ENCODE assay signal across 8 cellular contexts in genomic region chr20:17938889-17939619, GRCh38. TPM values are rescaled to one million over a fixed set of nuclear protein-coding genes. Genes with fewer than 3 reads are reported as not detected.
DNase-seq lines count a peak whose midpoint lies in the region; ATAC-seq and TF ChIP-seq lines count a peak whose summit lies in the region.

No MANE protein-coding gene starts in this region.

- peaks cover 12 to 15% of the 10 kb centered on the region in 2 donors for H3K4me1 Mint-ChIP-seq in natural killer cell treated with Interleukin-12 subunit alpha and Interleukin-12 subunit beta and Interleukin-15 and Interleukin-18, amount 100 ng/mL, for 72 hours (ENCODE audit: low read depth in 2 of 2)

- H3K27ac Mint-ChIP-seq in natural killer cell treated with Interleukin-12 subunit alpha and Interleukin-12 subunit beta and Interleukin-15 and Interleukin-18, amount 100 ng/mL, for 72 hours, result no peak overlapping the region

- peaks cover 16% of the 10 kb centered on the region for H3K36me3 Mint-ChIP-seq in natural killer cell treated with Interleukin-12 subunit alpha and Interleukin-12 subunit beta and Interleukin-15 and Interleukin-18, amount 100 ng/mL, for 72 hours

- H3K27me3 ChIP-seq in esophagus muscularis mucosa (no peaks in the 10 kb centered on the region), stomach smooth muscle (ENCODE audit: control insufficient read depth in 1 of 2, insufficient read depth in 2 of 2, low read length in 2 of 2) (no peaks in the 10 kb centered on the region)

- H3K9ac ChIP-seq in stomach smooth muscle (ENCODE audit: low read length in 2 of 2), result peak overlapping the region; percentile 19 to 42

- WGBS in esophagus muscularis mucosa, result 8% methylated on average over 4 of the region's 13 CpGs

- H3K9me3 Mint-ChIP-seq in natural killer cell treated with Interleukin-12 subunit alpha and Interleukin-12 subunit beta and Interleukin-15 and Interleukin-18, amount 100 ng/mL, for 72 hours, result no peaks in the 10 kb centered on the region

- DNase-seq in COLO829 (ENCODE audit: low spot score) (peak; percentile 86), NCI-H748 treated with DMSO at 0.1 percent for 48 hours (lab: John Stamatoyannopoulos, UW) (peak; percentile 43), esophagus muscularis mucosa (ENCODE audit: extremely low spot score) (no peak)
- peak; percentile 4 for DNase-seq in activated CD8-positive, alpha-beta memory T cell treated with anti-CD3 and anti-CD28 coated beads, Interleukin-2, amount 50 U/mL, for 1 hour (ENCODE audit: extremely low read depth)
- peak; percentile 73 for DNase-seq in natural killer cell treated with Interleukin-12 subunit alpha and Interleukin-12 subunit beta and Interleukin-15 and Interleukin-18, amount 100 ng/mL, for 72 hours (ENCODE audit: low spot score)

- no peak overlapping the region for H3K4me3 Mint-ChIP-seq in natural killer cell treated with Interleukin-12 subunit alpha and Interleukin-12 subunit beta and Interleukin-15 and Interleukin-18, amount 100 ng/mL, for 72 hours

- H3K4me1 ChIP-seq in esophagus muscularis mucosa, result peaks cover 18 to 59% (median 49%) of the 10 kb centered on the region in 4 donors
- H3K4me1 ChIP-seq in stomach smooth muscle (ENCODE audit: control insufficient read depth, insufficient read depth, low read length), result peaks cover 41% of the 10 kb centered on the region

- TF ChIP-seq EP300 in esophagus muscularis mucosa (IDR thresholded peaks at IDR 0.05), result no peak

- H3K36me3 ChIP-seq in esophagus muscularis mucosa (peaks cover 10 to 40% (median 37%) of the 10 kb centered on the region in 4 donors), stomach smooth muscle (ENCODE audit: control insufficient read depth in 2 of 2, insufficient read depth in 2 of 2, low read length in 2 of 2) (peaks cover 16 to 27% of the 10 kb centered on the region in 2 donors)

- H3K27me3 Mint-ChIP-seq in natural killer cell treated with Interleukin-12 subunit alpha and Interleukin-12 subunit beta and Interleukin-15 and Interleukin-18, amount 100 ng/mL, for 72 hours, result no peaks in the 10 kb centered on the region

- H3K9me3 ChIP-seq in esophagus muscularis mucosa, result no peaks in the 10 kb centered on the region
- no peaks in the 10 kb centered on the region for H3K9me3 ChIP-seq in stomach smooth muscle (ENCODE audit: control insufficient read depth in 2 of 2, low read length in 2 of 2)

- TF ChIP-seq POLR2A in esophagus muscularis mucosa (IDR thresholded peaks at IDR 0.05; ENCODE audit: low read depth), result no peak

- H3K27ac ChIP-seq in esophagus muscularis mucosa (replicated peaks in 1 of 4) (peak overlapping the region in 1 of 4 donors; percentile 16), stomach smooth muscle (ENCODE audit: low read length) (no peak overlapping the region)

- peak; percentile 73 to 94 (median 87) for TF ChIP-seq CTCF in esophagus muscularis mucosa (IDR thresholded peaks at IDR 0.05)

- no peak overlapping the region for H3K4me3 ChIP-seq in esophagus muscularis mucosa
- peak overlapping the region in 1 of 2 donors; percentile 35 for H3K4me3 ChIP-seq in stomach smooth muscle (ENCODE audit: low read length in 2 of 2)

- ATAC-seq in GM19372 (IDR thresholded peaks at IDR 0.05; ENCODE audit: low read depth, unreplicated experiment) (peak; percentile 69), HG03457 (IDR thresholded peaks at IDR 0.05; ENCODE audit: unreplicated experiment) (peak; percentile 52)
- peak; percentile 87 to 90 for ATAC-seq in natural killer cell treated with Interleukin-12 subunit alpha and Interleukin-12 subunit beta and Interleukin-15 and Interleukin-18, amount 100 ng/mL, for 72 hours

- intact Hi-C loops in esophagus muscularis mucosa (cut with DNase I), result no loop called here

RNA-seq across cellular contexts. Expression of gene SNX5, which starts 29.5 kb away (rescaled TPM):
- total RNA-seq in esophagus muscularis mucosa, result 10 to 100 TPM; 58.3 to 67.3 (median 63.9) TPM
- total RNA-seq in natural killer cell treated with Interleukin-12 subunit alpha and Interleukin-12 subunit beta and Interleukin-15 and Interleukin-18, amount 100 ng/mL, for 72 hours, result 100 to 1,000 TPM; 114 to 255 TPM

RNA-seq across cellular contexts. Expression of gene MGME1, which starts 29.8 kb away (rescaled TPM):
- 1 to 10 TPM; 5.2 to 6.5 (median 6.0) TPM for total RNA-seq in esophagus muscularis mucosa
- total RNA-seq in natural killer cell treated with Interleukin-12 subunit alpha and Interleukin-12 subunit beta and Interleukin-15 and Interleukin-18, amount 100 ng/mL, for 72 hours, result 10 to 100 TPM; 20.2 to 30.3 TPM
